Comparison of ENCODE assay signal across 10 cellular contexts in the genomic region with DNA sequence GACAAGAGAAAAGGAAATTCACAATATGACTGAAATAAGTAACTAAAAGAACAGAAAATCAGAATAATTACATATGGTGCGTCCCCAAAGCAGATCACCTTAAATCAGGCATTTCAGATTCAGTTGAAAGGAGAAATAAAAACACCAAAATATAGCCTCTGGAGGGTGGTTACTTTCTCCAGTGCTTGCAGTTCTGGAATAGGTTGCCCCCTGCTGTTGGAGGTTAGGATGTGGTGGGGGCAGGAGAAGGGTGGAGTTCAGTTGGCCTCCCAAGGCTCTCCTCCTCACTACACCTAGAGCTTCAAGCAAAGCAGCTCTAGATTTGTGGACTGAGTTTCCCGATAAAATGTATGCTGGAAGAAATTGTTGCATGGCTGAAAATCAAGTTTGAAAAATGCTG.
A peak's percentile ranks its signal among the peaks of the same experiment; 100 is the strongest.
DNase-seq lines count a peak whose midpoint lies in the region; ATAC-seq and TF ChIP-seq lines count a peak whose summit lies in the region.
"Had no signal": no experiment of that assay in that cellular context is flagged by ENCODE, and none has a peak within 500 bp of the region (broad histone marks: within the 10 kb centered on the region; RNA-seq: fewer than 3 reads in every experiment).

No MANE protein-coding gene starts in this region.

- H3K27ac ChIP-seq in sigmoid colon = no peak overlapping the region

- TF ChIP-seq CTCF in sigmoid colon (IDR thresholded peaks at IDR 0.05) = no peak

- H3K9me3 ChIP-seq in sigmoid colon = peaks cover 0 to 5% (median 0%) of the 10 kb centered on the region in 4 donors
- H3K9me3 ChIP-seq: HAP-1 had no signal

- ATAC-seq in GM19455 (IDR thresholded peaks at IDR 0.05; ENCODE audit: unreplicated experiment) = peak; percentile 90
- ATAC-seq in HG03135 (IDR thresholded peaks at IDR 0.05; ENCODE audit: unreplicated experiment) = no peak
- ATAC-seq in HG03025 (IDR thresholded peaks at IDR 0.05; ENCODE audit: low FRiP score, unreplicated experiment) = no peak

- peak; percentile 65 for DNase-seq in COLO829 (ENCODE audit: low spot score)
- peak; percentile 59 for DNase-seq in NAMALWA (ENCODE audit: low spot score)
- peak; percentile 28 for DNase-seq in fibroblast of the conjunctiva (ENCODE audit: low read depth)
- no peak for DNase-seq in sigmoid colon
- no peak for DNase-seq in ureter (ENCODE audit: low spot score)
- DNase-seq: activated naive CD4-positive, alpha-beta T cell had no signal

- WGBS in sigmoid colon, 2 donors = 91 to 95% methylated on average over 2 of the region's 2 CpGs

- no peak for TF ChIP-seq POLR2A in sigmoid colon (IDR thresholded peaks at IDR 0.05)

- intact Hi-C loops in sigmoid colon (cut with DNase I) = no loop called here

- no peaks in the 10 kb centered on the region for H3K27me3 ChIP-seq in sigmoid colon

- no peak for TF ChIP-seq EP300 in sigmoid colon (IDR thresholded peaks at IDR 0.05)

- H3K4me3 ChIP-seq in sigmoid colon = no peak overlapping the region
- H3K4me3 ChIP-seq: HAP-1 had no signal

- no peaks in the 10 kb centered on the region for H3K4me1 ChIP-seq in sigmoid colon
- H3K4me1 ChIP-seq: HAP-1 had no signal

- no peaks in the 10 kb centered on the region for H3K36me3 ChIP-seq in sigmoid colon
- H3K36me3 ChIP-seq: HAP-1 had no signal

Comparison
In these comparisons a context has a peak if more than half of its experiments do, and no peak if none do; other contexts are left out.
1. DNase-seq: peak in COLO829 (single experiment), NAMALWA (single experiment) and fibroblast of the conjunctiva (single experiment); none in sigmoid colon (single experiment) and ureter (single experiment).